Comparison of ENCODE assay signal across 19 cellular contexts in genomic region chr12:116931665-116932064, GRCh38. TPM values are rescaled to one million over a fixed set of nuclear protein-coding genes. Genes with fewer than 3 reads are reported as not detected.
DNase-seq lines count a peak whose midpoint lies in the region; ATAC-seq, FAIRE-seq and TF ChIP-seq lines count a peak whose summit lies in the region.
"Had no signal": no experiment of that assay in that cellular context is flagged by ENCODE, and none has a peak within 500 bp of the region (broad histone marks: within the 10 kb centered on the region; RNA-seq: fewer than 3 reads in every experiment).

No MANE protein-coding gene starts in this region.

- peaks cover 26% of the 10 kb centered on the region for H3K36me3 Mint-ChIP-seq in neural crest cell (ENCODE audit: low read depth)

- peaks cover 44 to 66% of the 10 kb centered on the region in 2 experiments for H3K79me1 ChIP-seq in IMR-90 (ENCODE audit: low read depth in 1 of 2, low read length in 2 of 2)

- no peaks in the 10 kb centered on the region for H3K27me3 Mint-ChIP-seq in neural crest cell (ENCODE audit: low read depth)

- TF ChIP-seq POLR2A in IMR-90 (IDR thresholded peaks at IDR 0.05; ENCODE audit: low read depth, low read length): no peak

- H2BK15ac ChIP-seq in IMR-90 (ENCODE audit: low read depth, low read length): no peak overlapping the region

- no peak overlapping the region for H3K27ac ChIP-seq in IMR-90 (ENCODE audit: insufficient read depth, low read length)

- in situ Hi-C loops in IMR-90 (cut with MboI; ENCODE audit: low sequenced_read_pairs): no loop called here

- dilution Hi-C loops in IMR-90 (cut with HindIII; ENCODE audit: low sequenced_read_pairs, unreplicated experiment): no loop called here

- no peaks in the 10 kb centered on the region for H3K27me3 ChIP-seq in IMR-90 (ENCODE audit: control insufficient read depth, insufficient read depth, low read length)

- no peak overlapping the region for H4K8ac ChIP-seq in IMR-90 (ENCODE audit: low read depth in 2 of 2, low read length in 2 of 2)

- TF ChIP-seq CTCF in IMR-90 (conservative IDR thresholded peaks at IDR 0.05; ENCODE audit: low read depth, low read length) (no peak), neural crest cell (conservative IDR thresholded peaks at IDR 0.05) (no peak)

- H3K4me3 Mint-ChIP-seq in neural crest cell: no peak overlapping the region
- H3K4me3 Mint-ChIP-seq: CD14-positive monocyte had no signal

- H3K4me3 ChIP-seq in IMR-90 (ENCODE audit: insufficient read depth, low read depth, low read length): no peak overlapping the region

- H4K5ac ChIP-seq in IMR-90 (ENCODE audit: low read depth, low read length): no peak overlapping the region

- H4K20me1 ChIP-seq in IMR-90 (ENCODE audit: insufficient read depth, low read length): peaks cover 29% of the 10 kb centered on the region; the same call in 1 of the 2 replicates

- no peak overlapping the region for H2BK20ac ChIP-seq in IMR-90 (ENCODE audit: low read depth, low read length)

- H2BK5ac ChIP-seq in IMR-90 (ENCODE audit: low read depth, low read length, poor library complexity, severe bottlenecking): no peak overlapping the region

- no peak overlapping the region for H2AK9ac ChIP-seq in IMR-90 (replicated peaks; ENCODE audit: low read depth, low read length, poor library complexity)

- peaks cover 5% of the 10 kb centered on the region for H3K4me1 Mint-ChIP-seq in neural crest cell

- no peaks in the 10 kb centered on the region for H3K9me3 ChIP-seq in IMR-90 (ENCODE audit: control insufficient read depth, insufficient read depth, low read length)

- no peak overlapping the region for H3K18ac ChIP-seq in IMR-90 (ENCODE audit: low read depth, low read length)

- H3K4me2 ChIP-seq in IMR-90 (ENCODE audit: low read depth, low read length): no peak overlapping the region

- H3K9me1 ChIP-seq in IMR-90 (ENCODE audit: insufficient read depth, low read length): peaks cover 14% of the 10 kb centered on the region; the same call in 1 of the 2 replicates

- no peak overlapping the region for H2BK120ac ChIP-seq in IMR-90 (ENCODE audit: low read depth, low read length)

- H3K56ac ChIP-seq in IMR-90 (ENCODE audit: extremely low read depth, insufficient read depth, low read length): no peak overlapping the region

- H3K9me3 Mint-ChIP-seq in neural crest cell: no peaks in the 10 kb centered on the region
- H3K9me3 Mint-ChIP-seq: CD14-positive monocyte had no signal

- no peak overlapping the region for H3K14ac ChIP-seq in IMR-90 (replicated peaks; ENCODE audit: low read depth, low read length)

- BruUV-seq in IMR-90 (replicated peaks; lab: Mats Ljungman, UMichigan): no TSS peak

- peak overlapping the region; percentile 45 for H3K27ac Mint-ChIP-seq in neural crest cell (ENCODE audit: unreplicated experiment)
- H3K27ac Mint-ChIP-seq: CD14-positive monocyte had no signal

- DNase-seq in CD1c-positive myeloid dendritic cell (ENCODE audit: extremely low spot score) (peak; percentile 54), IMR-90 (no peak), neural crest cell (ENCODE audit: low read depth, low spot score) (no peak), SW 1271 (lab: John Stamatoyannopoulos, UW) (no peak), NCI-H1694 treated with DMSO at 0.1 percent for 48 hours (lab: John Stamatoyannopoulos, UW) (no peak)
- DNase-seq: ACHN, DMS79 treated with DMSO at 0.1 percent for 48 hours, H7, NCI-H1436, NCI-H2029 treated with DMSO at 0.1 percent for 48 hours, NCI-H2171 treated with DMSO at 0.1 percent for 48 hours, NCI-H446, NCI-H526 treated with DMSO at 0.1 percent for 48 hours, Right ventricle myocardium superior had no signal

- FAIRE-seq in endometrium (lab: Jason Lieb, UNC): peak; percentile 80

- CTCF ChIA-PET in IMR-90 (lab: Yijun Ruan, JAX): no interaction called here

- no peak for TF ChIP-seq RAD21 in IMR-90 (IDR thresholded peaks at IDR 0.05; ENCODE audit: low read length)

- H3K23ac ChIP-seq in IMR-90 (ENCODE audit: low read depth, low read length): no peak overlapping the region

- no peak overlapping the region for H4K91ac ChIP-seq in IMR-90 (ENCODE audit: insufficient read depth, low read depth, low read length)

- no peak overlapping the region for H2AFZ ChIP-seq in IMR-90 (replicated peaks; ENCODE audit: low read length, poor library complexity)

- POLR2A ChIA-PET in IMR-90 (lab: Charles Lee; ENCODE audit: unreplicated experiment): interaction anchor here (0.6 kb wide), 1 partner anchor 1164 kb away, joined by 3 read pairs; no protein-coding TSS in a partner anchor

- H3K9ac ChIP-seq in IMR-90 (ENCODE audit: low read depth, low read length): no peak overlapping the region

- intact Hi-C loops in IMR-90 (cut with micrococcal nuclease): no loop called here

- H2AK5ac ChIP-seq in IMR-90 (ENCODE audit: low read depth, low read length): no peak overlapping the region

- peak; percentile 29; the same call in 1 of the 2 replicates for ATAC-seq in IMR-90 (ENCODE audit: low read depth)
- ATAC-seq in HG02642 (IDR thresholded peaks at IDR 0.05; ENCODE audit: poor library complexity, unreplicated experiment): no peak
- ATAC-seq: SK-N-SH treated with all-trans-retinoic acid at 6 μM for 48 hours had no signal

- H3K4me1 ChIP-seq in IMR-90 (ENCODE audit: control insufficient read depth, insufficient read depth, low read length): no peaks in the 10 kb centered on the region

- no peak overlapping the region for H3K4ac ChIP-seq in IMR-90 (ENCODE audit: low read depth, low read length)

- H3K36me3 ChIP-seq in IMR-90 (ENCODE audit: control insufficient read depth, insufficient read depth, low read length): peaks cover 17% of the 10 kb centered on the region

TF ChIP-seq in IMR-90, 13 proteins besides CTCF, POLR2A, EP300 and RAD21:
- TF ChIP-seq ELK1 (IDR thresholded peaks at IDR 0.05; ENCODE audit: borderline replicate concordance, low read depth, low read length): no peak
- TF ChIP-seq RCOR1 (IDR thresholded peaks at IDR 0.05; ENCODE audit: insufficient replicate concordance, low read length): no peak
- no peak for TF ChIP-seq MXI1 (IDR thresholded peaks at IDR 0.05; ENCODE audit: borderline replicate concordance, low read depth, low read length)
- no peak for TF ChIP-seq RFX5 (IDR thresholded peaks at IDR 0.05; ENCODE audit: low read depth, low read length)
- no peak for TF ChIP-seq SMC3 (IDR thresholded peaks at IDR 0.05; ENCODE audit: low read depth, low read length)
- no peak for TF ChIP-seq CEBPB (IDR thresholded peaks at IDR 0.05; ENCODE audit: low read depth, low read length)
- no peak for TF ChIP-seq FOS (IDR thresholded peaks at IDR 0.05; ENCODE audit: low read depth, low read length)
- no peak for TF ChIP-seq MAFK (IDR thresholded peaks at IDR 0.05; ENCODE audit: low read depth, low read length)
- TF ChIP-seq CHD1 (IDR thresholded peaks at IDR 0.05; ENCODE audit: low read depth, low read length): no peak
- no peak for TF ChIP-seq MAZ (IDR thresholded peaks at IDR 0.05; ENCODE audit: borderline replicate concordance, low read depth, low read length)
- TF ChIP-seq BHLHE40 (IDR thresholded peaks at IDR 0.05; ENCODE audit: low read depth, low read length): no peak
- no peak for TF ChIP-seq NFE2L2 (IDR thresholded peaks at IDR 0.05; ENCODE audit: low read depth, low read length)
- TF ChIP-seq USF2 (IDR thresholded peaks at IDR 0.05; ENCODE audit: low read depth, low read length): no peak

RNA-seq across cellular contexts. Expression of gene FBXW8, which starts 20.9 kb away (rescaled TPM):
- 23.6 and 25.8 TPM in 2 replicates for total RNA-seq in IMR-90 (2012; rRNA removed)
- polyA plus RNA-seq in IMR-90 (2012; rRNA removed): 18.6 and 20.3 TPM in 2 replicates
- 10.6 and 17.8 TPM in 2 replicates for polyA plus RNA-seq in IMR-90 (2012; cell fraction: cytosol; rRNA removed)
- polyA plus RNA-seq in IMR-90 (2012; cell fraction: nucleus; rRNA removed; ENCODE audit: low replicate concordance): 33.2 and 40.4 TPM in 2 replicates
- total RNA-seq in neural crest cell: 34.8 and 37.9 TPM in 2 replicates

RNA-seq across cellular contexts. Expression of gene HRK, which starts 50.4 kb away (rescaled TPM):
- total RNA-seq in IMR-90 (2012; rRNA removed) (not detected in 2 replicates), neural crest cell (1.7 and 2.2 TPM in 2 replicates)
- polyA plus RNA-seq in IMR-90 (2012; rRNA removed): not detected in 2 replicates
- not detected in 2 replicates for polyA plus RNA-seq in IMR-90 (2012; cell fraction: cytosol; rRNA removed)
- polyA plus RNA-seq in IMR-90 (2012; cell fraction: nucleus; rRNA removed; ENCODE audit: low replicate concordance): not detected in 2 replicates
- total RNA-seq: T-helper 1 cell treated with Interleukin-12 subunit alpha and Interleukin-12 subunit beta and Interleukin-4 antibody, amounts not matched to agents 30 ng/mL and 1 ng/mL, for 36 hours had no signal
- polyA plus RNA-seq: CD14-positive monocyte had no signal
